In genomic region chr7:36784991-36785940, GRCh38 we compare ENCODE assay signal across 7 cellular contexts.
DNase-seq lines count a peak whose midpoint lies in the region; ATAC-seq and TF ChIP-seq lines count a peak whose summit lies in the region.

No MANE protein-coding gene starts in this region.

- no peak for TF ChIP-seq POLR2A in spleen (IDR thresholded peaks at IDR 0.05)

- no peaks in the 10 kb centered on the region for H3K9me3 ChIP-seq in duodenal mucosa (ENCODE audit: control insufficient read depth in 1 of 2, low read length in 2 of 2)
- H3K9me3 ChIP-seq in spleen: peaks cover 0 to 9% (median 0%) of the 10 kb centered on the region in 8 donors

- H3K36me3 ChIP-seq in duodenal mucosa (ENCODE audit: control insufficient read depth in 1 of 2, insufficient read depth in 2 of 2, low read length in 2 of 2) (no peaks in the 10 kb centered on the region), spleen (no peaks in the 10 kb centered on the region)

- H3K27ac ChIP-seq in duodenal mucosa (ENCODE audit: low read depth, low read length) (peak overlapping the region; percentile 17), spleen (peak overlapping the region in 7 of 8 donors; percentile 39 to 89 (median 68))

- 58 to 67% (median 61%) methylated on average over 13 of the region's 13 CpGs for WGBS in spleen, 5 donors

- H3K4me3 ChIP-seq in duodenal mucosa (ENCODE audit: low read depth in 1 of 2, low read length in 2 of 2): no peak overlapping the region
- H3K4me3 ChIP-seq in spleen: no peak overlapping the region

- H3K27me3 ChIP-seq in duodenal mucosa (ENCODE audit: control insufficient read depth in 1 of 2, insufficient read depth in 2 of 2, low read length in 2 of 2) (no peaks in the 10 kb centered on the region), spleen (replicated peaks in 1 of 7) (no peaks in the 10 kb centered on the region)

- peaks cover 3 to 8% of the 10 kb centered on the region in 2 donors for H3K4me1 ChIP-seq in duodenal mucosa (ENCODE audit: control insufficient read depth in 1 of 2, insufficient read depth in 2 of 2, low read length in 2 of 2)
- H3K4me1 ChIP-seq in spleen: peaks cover 2 to 86% (median 31%) of the 10 kb centered on the region in 6 donors

- ATAC-seq in GM19452 (IDR thresholded peaks at IDR 0.05; ENCODE audit: unreplicated experiment) (peak; percentile 99), HG03196 (IDR thresholded peaks at IDR 0.05; ENCODE audit: unreplicated experiment) (peak; percentile 99)
- peak; percentile 84 to 87 for ATAC-seq in activated CD4-positive, CD25-positive, alpha-beta regulatory T cell treated with anti-CD3 and anti-CD28 coated beads, Interleukin-2, amount 50 U/mL, for 24 hours

- TF ChIP-seq CTCF in spleen (IDR thresholded peaks at IDR 0.05 in 8 of 11, conservative IDR thresholded peaks at IDR 0.05 in 3 of 11): peak in 2 of 11 experiments; percentile 18 to 22

- no peak overlapping the region for H3K9ac ChIP-seq in duodenal mucosa (ENCODE audit: low read depth in 1 of 2, low read length in 2 of 2)

- intact Hi-C loops in spleen (cut with DNase I; ENCODE audit: low total_unique reads): no loop called here

- DNase-seq in spleen: peak; percentile 84
- no peak for DNase-seq in inferior parietal cortex (ENCODE audit: extremely low spot score)
- DNase-seq in AG20443 (ENCODE audit: low spot score): no peak
